ENCODE assay signal across 11 cellular contexts in the genomic region with DNA sequence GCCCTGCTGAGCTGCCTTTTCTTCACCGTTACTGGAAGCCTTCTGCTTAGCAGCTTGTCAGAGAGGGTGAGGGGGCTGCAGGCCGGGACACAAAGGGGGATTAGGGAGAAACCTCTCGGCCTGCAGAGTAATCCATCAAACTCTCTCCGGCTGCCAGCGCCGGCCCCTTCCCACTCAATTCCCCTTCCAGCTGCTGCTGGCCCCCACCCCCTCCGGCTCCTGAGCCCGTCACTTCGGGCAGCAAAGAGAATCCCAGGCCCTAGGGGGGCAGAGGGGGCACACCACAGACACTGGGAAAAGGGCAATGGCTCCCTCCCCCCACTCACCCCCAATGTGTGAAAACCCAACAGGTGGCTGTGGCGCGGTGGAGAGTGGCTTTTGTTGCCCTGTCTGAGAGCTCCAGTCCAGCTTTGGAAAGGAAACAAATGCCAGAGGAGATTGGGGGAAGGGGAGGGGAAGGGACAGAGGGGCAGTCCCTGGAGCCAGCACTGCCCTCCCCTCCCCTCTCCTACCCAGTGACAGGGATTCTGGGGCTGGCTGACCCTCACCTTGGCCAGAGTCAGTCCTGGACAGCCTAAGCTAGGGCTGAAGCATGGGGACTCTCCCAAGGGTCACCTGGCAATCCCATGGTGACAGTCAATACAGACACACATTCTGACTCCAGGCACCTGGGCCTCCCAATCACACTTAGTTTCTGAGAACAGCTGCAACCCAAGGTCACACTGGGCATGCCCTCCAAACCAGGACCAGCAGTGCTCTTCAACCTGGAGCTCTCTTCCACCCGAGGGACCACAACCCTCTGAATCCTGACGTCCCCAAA. TPM values are rescaled to one million over a fixed set of nuclear protein-coding genes. Genes with fewer than 3 reads are reported as not detected.
DNase-seq lines count a peak whose midpoint lies in the region; ATAC-seq, FAIRE-seq and TF ChIP-seq lines count a peak whose summit lies in the region.
"Had no signal": no experiment of that assay in that cellular context is flagged by ENCODE, and none has a peak within 500 bp of the region (broad histone marks: within the 10 kb centered on the region; RNA-seq: fewer than 3 reads in every experiment).

No MANE protein-coding gene starts in this region.

- in situ Hi-C loops in brain microvascular endothelial cell (cut with HindIII; ENCODE audit: low pct_ligation_motif_present, low sequenced_read_pairs): no loop called here

- H3K4me1 Mint-ChIP-seq in endodermal cell (peaks cover 67% of the 10 kb centered on the region), neural progenitor cell (peaks cover 83% of the 10 kb centered on the region)

- no peak for ATAC-seq in HG03354 (IDR thresholded peaks at IDR 0.05; ENCODE audit: poor library complexity, severe bottlenecking, unreplicated experiment)

- H3K4me3 Mint-ChIP-seq in endodermal cell (peak overlapping the region; percentile 39), neural progenitor cell (peak overlapping the region; percentile 73)

- H2AFZ ChIP-seq in neural progenitor cell (replicated peaks): no peak overlapping the region

- DNase-seq in D721Med (ENCODE audit: insufficient read length, low spot score) (peak; percentile 77), NCI-H524 (lab: John Stamatoyannopoulos, UW) (peak; percentile 61 to 78), endodermal cell (peak; percentile 90), neural progenitor cell (ENCODE audit: low spot score) (peak; percentile 95), NCI-H510A treated with DMSO at 0.1 percent for 48 hours (lab: John Stamatoyannopoulos, UW) (no peak), brain microvascular endothelial cell (no peak)
- no peak for DNase-seq in activated CD4-positive, CD25-positive, alpha-beta regulatory T cell treated with anti-CD3 and anti-CD28 coated beads, Interleukin-2, amount 50 U/mL, for 72 hours
- DNase-seq: activated T-cell treated with anti-CD3 and anti-CD28 coated beads, Interleukin-2, amount 50 U/mL, for 1 hour; MG63 had no signal

- H3K9me3 Mint-ChIP-seq in endodermal cell: no peaks in the 10 kb centered on the region
- no peaks in the 10 kb centered on the region for H3K9me3 Mint-ChIP-seq in neural progenitor cell

- H3K27me3 ChIP-seq in endodermal cell (ENCODE audit: control insufficient read depth, insufficient read depth, low read length, poor library complexity, severe bottlenecking): no peaks in the 10 kb centered on the region
- H3K27me3 ChIP-seq in neural progenitor cell: no peaks in the 10 kb centered on the region
- no peaks in the 10 kb centered on the region for H3K27me3 ChIP-seq in brain microvascular endothelial cell (replicated peaks)
- H3K27me3 ChIP-seq: MG63 had no signal

- H3K36me3 Mint-ChIP-seq in endodermal cell (ENCODE audit: low read depth): no peaks in the 10 kb centered on the region
- H3K36me3 Mint-ChIP-seq in neural progenitor cell: no peaks in the 10 kb centered on the region

- 10 to 52% methylated on average over 2 to 13 of the region's 13 CpGs for WGBS in endodermal cell (ENCODE audit: insufficient coverage in 1 of 2, insufficient read length in 1 of 2), 2 experiments

- H3K27ac ChIP-seq in endodermal cell (ENCODE audit: low read depth, low read length): peak overlapping the region; percentile 100
- peak overlapping the region; percentile 95 for H3K27ac ChIP-seq in neural progenitor cell
- no peak overlapping the region for H3K27ac ChIP-seq in brain microvascular endothelial cell

- peaks cover 54% of the 10 kb centered on the region for H3F3A ChIP-seq in neural progenitor cell (ENCODE audit: low read depth)

- H3K79me2 ChIP-seq in neural progenitor cell (ENCODE audit: low read depth): peaks cover 39% of the 10 kb centered on the region

- H3K4me2 ChIP-seq in neural progenitor cell: peak overlapping the region; percentile 88

- H3K4me3 ChIP-seq in endodermal cell (ENCODE audit: low read length) (peak overlapping the region; percentile 70), neural progenitor cell (peak overlapping the region; percentile 43), brain microvascular endothelial cell (ENCODE audit: low read depth, low read length) (no peak overlapping the region)
- H3K4me3 ChIP-seq: MG63 had no signal

- peaks cover 18% of the 10 kb centered on the region for H3K4me1 ChIP-seq in endodermal cell (ENCODE audit: control insufficient read depth, insufficient read depth, low read length)
- peaks cover 64% of the 10 kb centered on the region for H3K4me1 ChIP-seq in neural progenitor cell

- H3K9me3 ChIP-seq in endodermal cell (ENCODE audit: control insufficient read depth, low read length): no peaks in the 10 kb centered on the region
- no peaks in the 10 kb centered on the region for H3K9me3 ChIP-seq in neural progenitor cell (ENCODE audit: low read depth)
- H3K9me3 ChIP-seq: MG63 had no signal

- H3K27me3 Mint-ChIP-seq in endodermal cell (ENCODE audit: insufficient read depth) (peaks cover 6% of the 10 kb centered on the region), neural progenitor cell (ENCODE audit: insufficient read depth, low read depth) (peaks cover 6% of the 10 kb centered on the region)

- no peaks in the 10 kb centered on the region for H3K36me3 ChIP-seq in endodermal cell (ENCODE audit: control insufficient read depth, insufficient read depth, low read length)
- H3K36me3 ChIP-seq in neural progenitor cell: no peaks in the 10 kb centered on the region
- no peaks in the 10 kb centered on the region for H3K36me3 ChIP-seq in brain microvascular endothelial cell (replicated peaks)
- H3K36me3 ChIP-seq: MG63 had no signal

- TF ChIP-seq CTCF in D721Med (IDR thresholded peaks at IDR 0.05; ENCODE audit: insufficient read depth, missing control alignments): no peak
- no peak for TF ChIP-seq CTCF in endodermal cell (conservative IDR thresholded peaks at IDR 0.05)
- no peak for TF ChIP-seq CTCF in neural progenitor cell (IDR thresholded peaks at IDR 0.05)
- no peak for TF ChIP-seq CTCF in brain microvascular endothelial cell (IDR thresholded peaks at IDR 0.05; ENCODE audit: low read depth, low read length, missing control alignments)

- FAIRE-seq in D721Med (lab: Jason Lieb, UNC): no peak
- FAIRE-seq: G401.6 had no signal

- H3K9ac ChIP-seq in endodermal cell (ENCODE audit: extremely low read depth, low read length, poor library complexity, severe bottlenecking) (peak overlapping the region; percentile 56), neural progenitor cell (no peak overlapping the region)

- H3K27ac Mint-ChIP-seq in endodermal cell (peak overlapping the region; percentile 92), neural progenitor cell (peak overlapping the region; percentile 93)

- H4K20me1 ChIP-seq in neural progenitor cell (ENCODE audit: low read depth): peaks cover 13% of the 10 kb centered on the region

RNA-seq across cellular contexts. Expression of gene SLC45A3, which starts 9.5 kb away (rescaled TPM):
- 10 to 100 TPM in 1 of 2 donors, 1 to 10 TPM in 1; 7.9 to 10.2 TPM for total RNA-seq in endodermal cell
- polyA plus RNA-seq in endodermal cell (2013, experiment 1 of 2): 22.4 TPM
- polyA plus RNA-seq in endodermal cell (2013, experiment 2 of 2): 17.5 TPM
- total RNA-seq in neural progenitor cell (ENCODE audit: low replicate concordance): 5.1 and 8.9 TPM in 2 replicates

RNA-seq across cellular contexts. Expression of gene ELK4, which starts 39.0 kb away (rescaled TPM):
- total RNA-seq in endodermal cell: 10 to 100 TPM; 29.6 to 41.6 TPM
- polyA plus RNA-seq in endodermal cell (2013, experiment 1 of 2): 10.4 TPM
- 12.1 TPM for polyA plus RNA-seq in endodermal cell (2013, experiment 2 of 2)
- 24.9 and 36.6 TPM in 2 replicates for total RNA-seq in neural progenitor cell (ENCODE audit: low replicate concordance)

Comparison
In these comparisons a context has a peak if more than half of its experiments do, and no peak if none do; other contexts are left out.
1. DNase-seq: peak in D721Med (single experiment), NCI-H524 (2 of 2), endodermal cell (single experiment) and neural progenitor cell (single experiment); none in NCI-H510A treated with DMSO at 0.1 percent for 48 hours (single experiment), brain microvascular endothelial cell (single experiment) and activated CD4-positive, CD25-positive, alpha-beta regulatory T cell treated with anti-CD3 and anti-CD28 coated beads, Interleukin-2, amount 50 U/mL, for 72 hours (single experiment).